In the genomic region with DNA sequence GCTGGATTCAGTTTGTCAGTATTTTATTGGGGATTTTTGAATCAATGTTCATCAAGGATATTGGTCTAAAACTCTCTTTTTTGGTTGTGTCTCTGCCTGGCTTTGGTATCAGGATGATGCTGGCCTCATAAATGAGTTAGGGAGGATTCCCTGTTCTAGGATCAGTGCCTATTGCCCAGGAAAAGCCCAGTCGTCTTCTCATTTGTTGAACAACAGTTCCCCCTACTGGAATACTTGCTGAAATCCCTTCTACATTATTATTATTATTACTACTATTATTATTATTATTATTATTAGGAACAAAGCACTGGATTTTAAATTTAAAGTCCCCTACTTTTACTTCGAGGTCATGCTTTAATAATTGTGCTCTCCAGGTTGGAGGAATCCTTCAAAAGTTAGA, we compare ENCODE assay signal across 12 cellular contexts.
DNase-seq lines count a peak whose midpoint lies in the region; ATAC-seq lines count a peak whose summit lies in the region.
"Had no signal": no experiment of that assay in that cellular context is flagged by ENCODE, and none has a peak within 500 bp of the region (broad histone marks: within the 10 kb centered on the region; RNA-seq: fewer than 3 reads in every experiment).

No MANE protein-coding gene starts in this region.

- no peak for ATAC-seq in HG03025 (IDR thresholded peaks at IDR 0.05; ENCODE audit: low FRiP score, unreplicated experiment)
- ATAC-seq: Right ventricle myocardium inferior had no signal

- DNase-seq in SIG-M5 treated with dmso at 0.1 percent for 504 hours (lab: John Stamatoyannopoulos, UW; ENCODE audit: unreplicated experiment) = peak; percentile 5
- DNase-seq in SIG-M5 (lab: John Stamatoyannopoulos, UW) = no peak
- peak; percentile 67 for DNase-seq in NCI-H69 (lab: John Stamatoyannopoulos, UW)
- DNase-seq in fibroblast of gingiva (ENCODE audit: low read depth) = peak; percentile 12
- peak; percentile 0 for DNase-seq in skeletal muscle cell (ENCODE audit: low read depth)
- no peak for DNase-seq in NCI-H1048 (lab: John Stamatoyannopoulos, UW)
- DNase-seq in GDM1 (lab: John Stamatoyannopoulos, UW) = no peak
- DNase-seq: activated naive CD4-positive, alpha-beta T cell treated with anti-CD3 and anti-CD28 coated beads for 36 hours; CD4-positive, alpha-beta T cell; immature natural killer cell had no signal

- no peak overlapping the region for H3K4me3 ChIP-seq in skeletal muscle cell (ENCODE audit: low read depth, low read length)

Comparison
In these comparisons a context has a peak if more than half of its experiments do, and no peak if none do; other contexts are left out.
1. DNase-seq: peak in SIG-M5 treated with dmso at 0.1 percent for 504 hours (single experiment), NCI-H69 (single experiment), fibroblast of gingiva (single experiment) and skeletal muscle cell (single experiment); none in SIG-M5 (single experiment), NCI-H1048 (single experiment) and GDM1 (single experiment).